ENCODE assay signal across 21 cellular contexts in the genomic region with DNA sequence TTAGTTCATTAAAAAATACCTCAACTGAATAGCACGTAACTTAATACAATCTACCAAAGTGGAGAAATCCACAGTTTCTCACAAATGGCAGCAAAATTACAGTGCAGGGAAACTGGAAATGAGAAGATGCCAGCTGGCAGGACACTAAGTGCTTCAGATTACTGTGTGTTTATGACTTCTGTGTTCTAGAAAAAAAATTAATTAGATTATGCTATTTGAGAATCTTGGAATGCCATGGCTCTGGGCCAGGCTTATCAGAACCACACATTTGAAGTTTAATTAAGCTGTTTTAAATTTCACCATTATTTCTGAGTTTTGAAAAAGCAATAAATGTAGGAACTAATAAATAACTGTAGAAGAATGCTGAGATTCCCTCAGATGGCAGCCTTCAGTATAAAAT.
"Had no signal": no experiment of that assay in that cellular context is flagged by ENCODE, and none has a peak within 500 bp of the region (broad histone marks: within the 10 kb centered on the region; RNA-seq: fewer than 3 reads in every experiment).

No MANE protein-coding gene starts in this region.

- ATAC-seq: left colon; natural killer cell; pancreas; right lobe of liver; stimulated activated effector memory CD8-positive, alpha-beta T cell treated with anti-CD3 and anti-CD28 coated beads, Interleukin-12 subunit alpha, Interleukin-12 subunit beta, amount 100 ng/mL, for 72 hours had no signal

- H3K36me3 ChIP-seq: colonic mucosa, esophagus muscularis mucosa, neutrophil, pancreas, right lobe of liver, stomach, tibial artery had no signal

- H3K4me1 ChIP-seq: colonic mucosa, pancreas, testis had no signal

- H3K9me3 ChIP-seq: colonic mucosa, esophagus muscularis mucosa, neutrophil, pancreas, right lobe of liver, stomach, testis, tibial artery had no signal

- H3K27ac ChIP-seq: colonic mucosa, esophagus muscularis mucosa, neutrophil, pancreas, right lobe of liver, stomach, testis, tibial artery had no signal

- H3K4me2 ChIP-seq: smooth muscle cell had no signal

- H3K4me3 ChIP-seq: colonic mucosa, esophagus muscularis mucosa, lung, pancreas, right lobe of liver, smooth muscle cell, stomach, testis, tibial artery had no signal

- DNase-seq: colonic mucosa; effector memory CD4-positive, alpha-beta T cell; hypothalamus; immature natural killer cell; islet precursor cell; kidney glomerular epithelial cell; left colon; natural killer cell; pancreas; right lobe of liver; stimulated activated CD4-positive, alpha-beta T cell treated with anti-CD3 and anti-CD28 coated beads, Interleukin-2, amount 100 ng/mL, for 24 hours; stimulated activated CD4-positive, alpha-beta T cell treated with anti-CD3 and anti-CD28 coated beads, Interleukin-4, amount 100 ng/mL, for 24 hours; stimulated activated naive CD4-positive, alpha-beta T cell treated with Interleukin-2 at 50 U/mL for 16 hours; stomach; testis; tibial artery had no signal

- H3K27me3 ChIP-seq: colonic mucosa, esophagus muscularis mucosa, neutrophil, pancreas, right lobe of liver, stomach, testis, tibial artery had no signal
